ENCODE assay signal across 18 cellular contexts in the genomic region with DNA sequence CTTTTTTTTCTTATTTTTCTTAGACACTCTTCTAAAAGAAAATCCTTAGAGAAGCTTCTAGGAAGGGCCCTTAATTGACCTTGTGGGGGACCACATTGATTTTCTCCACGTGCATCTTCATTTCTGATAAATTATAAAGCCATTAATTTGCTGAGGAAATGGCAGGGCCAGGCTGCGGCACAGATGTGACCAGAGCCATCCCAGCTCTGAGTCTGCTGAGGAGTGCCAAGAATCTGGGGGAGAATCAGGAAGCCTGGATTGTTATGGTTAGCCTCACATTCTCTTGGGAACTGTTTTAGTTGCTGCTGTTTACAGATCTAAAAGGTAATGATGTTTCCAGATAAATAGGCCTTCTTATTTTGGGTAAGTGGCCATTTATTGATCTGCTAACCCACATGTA. TPM values are rescaled to one million over a fixed set of nuclear protein-coding genes. Genes with fewer than 3 reads are reported as not detected.
DNase-seq lines count a peak whose midpoint lies in the region; ATAC-seq and TF ChIP-seq lines count a peak whose summit lies in the region.
"Had no signal": no experiment of that assay in that cellular context is flagged by ENCODE, and none has a peak within 500 bp of the region (broad histone marks: within the 10 kb centered on the region; RNA-seq: fewer than 3 reads in every experiment).

No MANE protein-coding gene starts in this region.

- no peaks in the 10 kb centered on the region for H3K9me3 ChIP-seq in esophagus muscularis mucosa
- H3K9me3 ChIP-seq in CD4-positive, alpha-beta memory T cell (ENCODE audit: control insufficient read depth in 1 of 2, low read length in 2 of 2) = no peaks in the 10 kb centered on the region
- H3K9me3 ChIP-seq: ovary had no signal

- H3K27ac ChIP-seq in esophagus muscularis mucosa (replicated peaks in 1 of 4) = no peak overlapping the region
- no peak overlapping the region for H3K27ac ChIP-seq in CD4-positive, alpha-beta memory T cell (ENCODE audit: low read depth, low read length)

- H3K27ac Mint-ChIP-seq in nephron progenitor cell = peak overlapping the region; percentile 98
- no peak overlapping the region for H3K27ac Mint-ChIP-seq in CD4-positive, alpha-beta memory T cell
- H3K27ac Mint-ChIP-seq: naive B cell; T-helper 1 cell treated with Interleukin-12 subunit alpha and Interleukin-12 subunit beta and Interleukin-4 antibody, amounts not matched to agents 30 μg/mL and 1 μg/mL, for 36 hours had no signal

- no peaks in the 10 kb centered on the region for H3K27me3 ChIP-seq in esophagus muscularis mucosa
- H3K27me3 ChIP-seq in CD4-positive, alpha-beta memory T cell (ENCODE audit: insufficient read depth, low read length) = no peaks in the 10 kb centered on the region
- H3K27me3 ChIP-seq: ovary had no signal

- ATAC-seq in HG03196 (IDR thresholded peaks at IDR 0.05; ENCODE audit: unreplicated experiment) = no peak
- ATAC-seq: stimulated activated naive CD8-positive, alpha-beta T cell treated with anti-CD3 and anti-CD28 coated beads, Interleukin-15, Interleukin-2, amounts not matched to agents 100 U/mL and 50 U/mL, for 24 hours had no signal

- H3K4me1 Mint-ChIP-seq in nephron progenitor cell = peaks cover 85% of the 10 kb centered on the region
- H3K4me1 Mint-ChIP-seq in CD4-positive, alpha-beta memory T cell = no peaks in the 10 kb centered on the region
- H3K4me1 Mint-ChIP-seq: naive B cell had no signal

- H3K9me3 Mint-ChIP-seq in nephron progenitor cell = peaks cover 12% of the 10 kb centered on the region
- peaks cover 0 to 2% (median 0%) of the 10 kb centered on the region in 8 donors for H3K9me3 Mint-ChIP-seq in CD4-positive, alpha-beta memory T cell
- H3K9me3 Mint-ChIP-seq: T-helper 1 cell treated with Interleukin-12 subunit alpha and Interleukin-12 subunit beta and Interleukin-4 antibody, amounts not matched to agents 30 μg/mL and 1 μg/mL, for 36 hours had no signal

- CTCF ChIA-PET in CD4-positive, alpha-beta memory T cell (lab: Charles Lee; ENCODE audit: partially characterized antibody) = no interaction called here

- peaks cover 0 to 10% (median 6%) of the 10 kb centered on the region in 4 donors for H3K4me1 ChIP-seq in esophagus muscularis mucosa
- no peaks in the 10 kb centered on the region for H3K4me1 ChIP-seq in CD4-positive, alpha-beta memory T cell (ENCODE audit: insufficient read depth, low read length)

- no peak for TF ChIP-seq POLR2A in esophagus muscularis mucosa (IDR thresholded peaks at IDR 0.05; ENCODE audit: low read depth)

- H3K36me3 ChIP-seq in esophagus muscularis mucosa = no peaks in the 10 kb centered on the region
- no peaks in the 10 kb centered on the region for H3K36me3 ChIP-seq in CD4-positive, alpha-beta memory T cell (ENCODE audit: insufficient read depth, low read length)
- H3K36me3 ChIP-seq: ovary had no signal

- TF ChIP-seq CTCF in esophagus muscularis mucosa (IDR thresholded peaks at IDR 0.05) (no peak), nephron progenitor cell (IDR thresholded peaks at IDR 0.05) (no peak)

- TF ChIP-seq EP300 in esophagus muscularis mucosa (IDR thresholded peaks at IDR 0.05) = no peak

- POLR2A ChIA-PET in CD4-positive, alpha-beta memory T cell (lab: Charles Lee; ENCODE audit: partially characterized antibody) = no interaction called here

- H3K4me3 ChIP-seq in esophagus muscularis mucosa = no peak overlapping the region
- no peak overlapping the region for H3K4me3 ChIP-seq in CD4-positive, alpha-beta memory T cell (ENCODE audit: low read length in 2 of 2)
- H3K4me3 ChIP-seq: ovary had no signal

- WGBS in esophagus muscularis mucosa = 35% methylated on average over 2 of the region's 2 CpGs

- H3K27me3 Mint-ChIP-seq in nephron progenitor cell (ENCODE audit: low read depth, poor library complexity) = no peaks in the 10 kb centered on the region
- peaks cover 0 to 4% of the 10 kb centered on the region in 2 donors for H3K27me3 Mint-ChIP-seq in CD4-positive, alpha-beta memory T cell

- DNase-seq in NCI-H1092 treated with DMSO at 0.1 percent for 48 hours (lab: John Stamatoyannopoulos, UW) (peak; percentile 83), NCI-H524 treated with DMSO at 0.1 percent for 48 hours (lab: John Stamatoyannopoulos, UW) (peak; percentile 73), esophagus muscularis mucosa (ENCODE audit: extremely low spot score) (peak; percentile 19), nephron progenitor cell (no peak), NCI-H345 (lab: John Stamatoyannopoulos, UW) (no peak), RKO (ENCODE audit: low spot score) (no peak)
- DNase-seq in CD4-positive, alpha-beta memory T cell = no peak
- DNase-seq: activated CD4-positive, alpha-beta T cell treated with anti-CD3 and anti-CD28 coated beads, Interleukin-2, amount 50 U/mL, for 1 hour; activated CD8-positive, alpha-beta memory T cell treated with anti-CD3 and anti-CD28 coated beads, Interleukin-2, amount 50 U/mL, for 4 hours; activated effector memory CD4-positive, alpha-beta T cell treated with Interleukin-2 at 50 U/mL for 16 hours; mammary epithelial cell; naive B cell; ovary; SHP77 treated with DMSO at 0.1 percent for 48 hours; stimulated activated CD4-positive, alpha-beta T cell treated with anti-CD3 and anti-CD28 coated beads, Interleukin-1b, Interleukin-23, amount 100 ng/mL, for 48 hours; stimulated activated naive CD8-positive, alpha-beta T cell treated with anti-CD3 and anti-CD28 coated beads, Interleukin-15, Interleukin-2, amounts not matched to agents 100 U/mL and 50 U/mL, for 24 hours had no signal

- intact Hi-C loops in esophagus muscularis mucosa (cut with DNase I) = no loop called here
- intact Hi-C loops in CD4-positive, alpha-beta memory T cell (cut with micrococcal nuclease) = no loop called here

- H3K36me3 Mint-ChIP-seq in nephron progenitor cell (ENCODE audit: low read depth) = peaks cover 53% of the 10 kb centered on the region
- no peaks in the 10 kb centered on the region for H3K36me3 Mint-ChIP-seq in CD4-positive, alpha-beta memory T cell
- H3K36me3 Mint-ChIP-seq: naive B cell had no signal

- H3K4me3 Mint-ChIP-seq in nephron progenitor cell = peak overlapping the region; percentile 69
- no peak overlapping the region for H3K4me3 Mint-ChIP-seq in CD4-positive, alpha-beta memory T cell
- H3K4me3 Mint-ChIP-seq: naive B cell; T-helper 1 cell treated with Interleukin-12 subunit alpha and Interleukin-12 subunit beta and Interleukin-4 antibody, amounts not matched to agents 30 μg/mL and 1 μg/mL, for 36 hours had no signal

RNA-seq across cellular contexts. Expression of a gene that starts 16.2 kb away (rescaled TPM):
- total RNA-seq in esophagus muscularis mucosa = 1 to 10 TPM; 2.0 to 5.3 (median 2.5) TPM
- total RNA-seq in CD4-positive, alpha-beta memory T cell = not detected
- polyA plus RNA-seq in CD4-positive, alpha-beta memory T cell = not detected

Comparison
In these comparisons a context has a peak if more than half of its experiments do, and no peak if none do; other contexts are left out.
1. DNase-seq: peak in NCI-H1092 treated with DMSO at 0.1 percent for 48 hours (single experiment), NCI-H524 treated with DMSO at 0.1 percent for 48 hours (single experiment) and esophagus muscularis mucosa (single experiment); none in nephron progenitor cell (single experiment), NCI-H345 (single experiment), CD4-positive, alpha-beta memory T cell (0 of 5) and RKO (single experiment).